Comparison of ENCODE assay signal across 8 cellular contexts in the genomic region with DNA sequence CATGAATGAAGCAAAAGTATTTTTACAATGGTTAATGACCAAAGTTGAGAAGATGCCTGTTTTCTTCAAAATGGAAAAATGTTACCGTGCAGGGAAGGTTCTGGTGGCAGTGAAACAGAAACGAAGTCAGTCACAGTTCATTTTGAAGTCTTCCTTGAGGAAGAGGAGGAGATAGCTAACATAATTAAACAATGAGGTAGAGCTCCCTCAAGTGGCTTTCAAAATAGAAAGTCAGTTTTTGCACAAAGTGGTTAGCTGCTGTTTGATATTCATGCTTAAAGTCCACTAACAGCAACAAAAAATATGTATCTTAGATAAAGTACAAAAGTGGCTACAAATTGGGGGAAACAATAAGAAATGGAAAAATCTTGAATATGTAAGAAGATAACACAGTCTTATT.
DNase-seq lines count a peak whose midpoint lies in the region; ATAC-seq, FAIRE-seq and TF ChIP-seq lines count a peak whose summit lies in the region.

No MANE protein-coding gene starts in this region.

- H3K79me2 ChIP-seq in PC-9 (ENCODE audit: low read depth), result no peaks in the 10 kb centered on the region

- DNase-seq in PC-9 (no peak), fibroblast of the aortic adventitia (ENCODE audit: low read depth) (peak; percentile 47), mucosa of descending colon (no peak)
- DNase-seq in activated CD4-positive, CD25-positive, alpha-beta regulatory T cell (lab: John Stamatoyannopoulos, UW), result no peak

- H3K4me1 ChIP-seq in PC-9 (replicated peaks; ENCODE audit: insufficient read depth), result no peaks in the 10 kb centered on the region
- H3K4me1 ChIP-seq in mucosa of descending colon (ENCODE audit: low read depth), result no peaks in the 10 kb centered on the region

- BruUV-seq in PC-9 (replicated peaks; lab: Mats Ljungman, UMichigan), result no TSS peak

- peak; percentile 78 for ATAC-seq in GM18511 (IDR thresholded peaks at IDR 0.05; ENCODE audit: unreplicated experiment)
- ATAC-seq in mucosa of descending colon, result no peak
- no peak for ATAC-seq in HG02884 (IDR thresholded peaks at IDR 0.05; ENCODE audit: unreplicated experiment)
- ATAC-seq in GM19452 (IDR thresholded peaks at IDR 0.05; ENCODE audit: unreplicated experiment), result no peak

- no peaks in the 10 kb centered on the region for H4K20me1 ChIP-seq in PC-9 (ENCODE audit: insufficient read depth)

- FAIRE-seq in A204.1 (lab: Jason Lieb, UNC), result peak; percentile 47

- H3K4me3 ChIP-seq in PC-9 (no peak overlapping the region), fibroblast of the aortic adventitia (ENCODE audit: low read depth, low read length) (no peak overlapping the region), mucosa of descending colon (no peak overlapping the region)

- POLR2A ChIA-PET in PC-9 (lab: Charles Lee; ENCODE audit: unreplicated experiment), result interaction anchor here (0.6 kb wide), 1 partner anchor 84 kb away, joined by 3 read pairs; no protein-coding TSS in a partner anchor

- no peaks in the 10 kb centered on the region for H3K36me3 ChIP-seq in PC-9 (ENCODE audit: low read depth)
- no peaks in the 10 kb centered on the region for H3K36me3 ChIP-seq in mucosa of descending colon (ENCODE audit: low read depth)

- H3K27me3 ChIP-seq in PC-9 (ENCODE audit: insufficient read depth, low read depth), result no peaks in the 10 kb centered on the region

- peak overlapping the region; percentile 61 for H2AFZ ChIP-seq in PC-9

- no peak overlapping the region for H3K27ac ChIP-seq in PC-9

- peak; percentile 46; the same call in 1 of the 2 replicates for TF ChIP-seq CTCF in PC-9 (conservative IDR thresholded peaks at IDR 0.05)
- peak; percentile 34 for TF ChIP-seq CTCF in fibroblast of the aortic adventitia (IDR thresholded peaks at IDR 0.05; ENCODE audit: insufficient read depth, low read length)
- no peak for TF ChIP-seq CTCF in mucosa of descending colon (IDR thresholded peaks at IDR 0.05)

- CTCF ChIA-PET in PC-9 (lab: Charles Lee), result interaction anchor here (0.5 to 1.7 kb wide), 5 partner anchors 193 to 808 kb away, joined by 3 to 15 read pairs (median 4); no protein-coding TSS in a partner anchor

- intact Hi-C loops in PC-9 (cut with micrococcal nuclease; ENCODE audit: unreplicated experiment), result loop anchor here (1.0 to 10.0 kb wide), 4 partner anchors 192 to 480 kb away; a partner anchor contains a TSS
- intact Hi-C loops in mucosa of descending colon (cut with DNase I, micrococcal nuclease), result no loop called here

- no peaks in the 10 kb centered on the region for H3F3A ChIP-seq in PC-9 (ENCODE audit: insufficient read depth, low read depth)

- peaks cover 8% of the 10 kb centered on the region; the same call in 1 of the 2 replicates for H3K9me3 ChIP-seq in PC-9 (ENCODE audit: insufficient read depth, low read depth)
- H3K9me3 ChIP-seq in mucosa of descending colon, result no peaks in the 10 kb centered on the region

- no peaks in the 10 kb centered on the region for H3K9me2 ChIP-seq in PC-9 (ENCODE audit: insufficient read depth)

- peak overlapping the region; percentile 40; the same call in 1 of the 2 replicates for H3K4me2 ChIP-seq in PC-9
